Comparison of ENCODE assay signal across 9 cellular contexts in genomic region chr2:199955007-199955338, GRCh38. TPM values are rescaled to one million over a fixed set of nuclear protein-coding genes. Genes with fewer than 3 reads are reported as not detected.
DNase-seq lines count a peak whose midpoint lies in the region; ATAC-seq, FAIRE-seq and TF ChIP-seq lines count a peak whose summit lies in the region.
"Had no signal": no experiment of that assay in that cellular context is flagged by ENCODE, and none has a peak within 500 bp of the region (broad histone marks: within the 10 kb centered on the region; RNA-seq: fewer than 3 reads in every experiment).

No MANE protein-coding gene starts in this region.

- SMC1A ChIA-PET in GM12878 (lab: Charles Lee; ENCODE audit: uncharacterized antibody, unreplicated experiment) = no interaction called here

- H3K4me1 ChIP-seq in GM23338 (ENCODE audit: insufficient read depth) (peaks cover 16% of the 10 kb centered on the region), GM12878 (ENCODE audit: control insufficient read depth, insufficient read depth, low read length) (peaks cover 9% of the 10 kb centered on the region), testis (peaks cover 20% of the 10 kb centered on the region)

- peaks cover 30% of the 10 kb centered on the region for H3K36me3 Mint-ChIP-seq in GM23338 (ENCODE audit: low read depth)

- H3K9me3 Mint-ChIP-seq in GM23338 = no peaks in the 10 kb centered on the region

- H3K4me3 ChIP-seq in GM23338 (peak overlapping the region; percentile 77), GM12878 (peak overlapping the region; percentile 98), testis (peak overlapping the region; percentile 90 to 97)

- TF ChIP-seq CTCF in GM23338 (conservative IDR thresholded peaks at IDR 0.05; ENCODE audit: low read depth in 2 of 2) (no peak), GM12878 (IDR thresholded peaks at IDR 0.05 in 2 of 3, conservative IDR thresholded peaks at IDR 0.05 in 1 of 3; ENCODE audit: control insufficient read depth in 2 of 3, extremely low read depth in 1 of 3, insufficient read depth in 1 of 3, low read depth in 3 of 3, low read length in 3 of 3) (no peak), testis (IDR thresholded peaks at IDR 0.05) (no peak)

- peak; percentile 69 for ATAC-seq in GM23338
- peak; percentile 76 for ATAC-seq in GM12878
- peak; percentile 60 for ATAC-seq in left colon

- H3K4me3 Mint-ChIP-seq in GM23338 = peak overlapping the region; percentile 99

- H3F3A ChIP-seq in GM23338 (replicated peaks; ENCODE audit: low read depth) = no peaks in the 10 kb centered on the region

- DNase-seq in NCI-H748 (lab: John Stamatoyannopoulos, UW; ENCODE audit: unreplicated experiment) (peak; percentile 88), NCI-H748 treated with DMSO at 0.1 percent for 48 hours (lab: John Stamatoyannopoulos, UW) (no peak), GM23338 (ENCODE audit: low spot score) (peak; percentile 75), Kasumi-1 (lab: John Stamatoyannopoulos, UW) (peak; percentile 83 to 89), GM12878 (ENCODE audit: low read depth, low spot score) (peak; percentile 23), left colon (no peak), testis (no peak)
- DNase-seq in stimulated activated CD4-positive, alpha-beta T cell treated with anti-CD3 and anti-CD28 coated beads, Interleukin-2, amount 100 ng/mL, for 24 hours = no peak

- H3K27me3 ChIP-seq in GM23338 (ENCODE audit: insufficient read depth) (no peaks in the 10 kb centered on the region), GM12878 (replicated peaks in 1 of 2; ENCODE audit: control insufficient read depth in 2 of 2, insufficient read depth in 2 of 2, low read length in 1 of 2) (no peaks in the 10 kb centered on the region), testis (no peaks in the 10 kb centered on the region)

- in situ Hi-C loops in GM12878 (cut with MboI) = no loop called here

- H3K27ac Mint-ChIP-seq in GM23338 = peak overlapping the region; percentile 100

- peaks cover 14% of the 10 kb centered on the region; the same call in 1 of the 2 replicates for H3K36me3 ChIP-seq in GM23338 (ENCODE audit: insufficient read depth)
- H3K36me3 ChIP-seq in GM12878 (ENCODE audit: control insufficient read depth in 2 of 2, insufficient read depth in 2 of 2, low read length in 1 of 2) = peaks cover 0 to 5% of the 10 kb centered on the region in 2 experiments; a peak in 2 of 4 replicates
- no peaks in the 10 kb centered on the region for H3K36me3 ChIP-seq in testis (ENCODE audit: low read depth, missing control alignments)

- H3K4me2 ChIP-seq in GM23338 (peak overlapping the region; percentile 83), GM12878 (ENCODE audit: control insufficient read depth, insufficient read depth) (peak overlapping the region; percentile 24; the same call in 1 of the 2 replicates)

- 2% methylated on average over 13 of the region's 13 CpGs for WGBS in GM12878 (ENCODE audit: insufficient coverage, insufficient replicate concordance, low lambda C conversion rate, missing lambda C conversion rate)
- WGBS in testis, 2 donors = 0% methylated on average over 13 of the region's 13 CpGs

- H3K9ac ChIP-seq in GM12878 (ENCODE audit: control insufficient read depth, insufficient read depth, low read length) = peak overlapping the region; percentile 95

- POLR2A ChIA-PET in GM12878 (lab: Charles Lee) = interaction anchor here (0.6 to 1.1 kb wide), 2 partner anchors 18 to 517 kb away, joined by 3 read pairs; no protein-coding TSS in a partner anchor

- H2AFZ ChIP-seq in GM23338 = peak overlapping the region; percentile 88
- peak overlapping the region; percentile 94 for H2AFZ ChIP-seq in GM12878 (ENCODE audit: control insufficient read depth, low read depth, low read length)

- H3K4me1 Mint-ChIP-seq in GM23338 = peaks cover 27% of the 10 kb centered on the region

- no peak for FAIRE-seq in GM12878 (lab: Jason Lieb, UNC)
- FAIRE-seq: islet of Langerhans had no signal

- H3K9me2 ChIP-seq in GM23338 (ENCODE audit: insufficient read depth) = no peaks in the 10 kb centered on the region

- TF ChIP-seq RAD21 in GM12878 (IDR thresholded peaks at IDR 0.05; ENCODE audit: insufficient read depth, low read depth, low read length) = no peak

- BruUV-seq in GM12878 (replicated peaks; lab: Mats Ljungman, UMichigan) = TSS peak; percentile 76

- H3K9me3 ChIP-seq in GM12878 (replicated peaks; ENCODE audit: control insufficient read depth, insufficient read depth, low read length) (no peaks in the 10 kb centered on the region), testis (no peaks in the 10 kb centered on the region)

- peaks cover 86% of the 10 kb centered on the region for H3K79me2 ChIP-seq in GM23338 (replicated peaks; ENCODE audit: insufficient read depth)
- peaks cover 76% of the 10 kb centered on the region for H3K79me2 ChIP-seq in GM12878 (ENCODE audit: control insufficient read depth, insufficient read depth, low read length)

- intact Hi-C loops in GM12878 (cut with micrococcal nuclease; ENCODE audit: unreplicated experiment) = loop anchor here (2.0 to 10.0 kb wide), 3 partner anchors 44 to 1180 kb away; partner anchors contain the start of genes BZW1 and C2orf69
- intact Hi-C loops in left colon (cut with DNase I, micrococcal nuclease) = no loop called here
- intact Hi-C loops in testis (cut with DNase I; ENCODE audit: low total_unique reads) = no loop called here

- TF ChIP-seq POLR2A in GM12878 (IDR thresholded peaks at IDR 0.05; ENCODE audit: low read depth, low read length) (no peak), testis (IDR thresholded peaks at IDR 0.05) (no peak)

- H4K20me1 ChIP-seq in GM23338 (replicated peaks; ENCODE audit: insufficient read depth) (no peaks in the 10 kb centered on the region; the same call in none of the 2 replicates), GM12878 (ENCODE audit: control insufficient read depth, insufficient read depth) (no peaks in the 10 kb centered on the region; the same call in 1 of the 2 replicates)

- CTCF ChIA-PET in GM12878 (lab: Yijun Ruan, JAX) = interaction anchor here (1.3 kb wide), 1 partner anchor 14 kb away, joined by 4 read pairs; no protein-coding TSS in a partner anchor

- H3K27ac ChIP-seq in GM23338 (ENCODE audit: low read depth) (peak overlapping the region; percentile 99), GM12878 (ENCODE audit: control insufficient read depth, insufficient read depth) (peak overlapping the region; percentile 98), testis (peak overlapping the region; percentile 89 to 92)

- RAD21 ChIA-PET in GM12878 (lab: Charles Lee; ENCODE audit: unreplicated experiment) = interaction anchor here (0.9 kb wide), 1 partner anchor 517 kb away, joined by 3 read pairs; no protein-coding TSS in a partner anchor

- no peak for TF ChIP-seq EP300 in GM12878 (IDR thresholded peaks at IDR 0.05; ENCODE audit: borderline replicate concordance in 1 of 2, control insufficient read depth in 1 of 2, low read depth in 2 of 2, low read length in 2 of 2)

- H3K27me3 Mint-ChIP-seq in GM23338 (ENCODE audit: insufficient read depth, low read depth, poor library complexity) = peaks cover 17% of the 10 kb centered on the region

RNA-seq across cellular contexts. Expression of gene TYW5, which starts 0.3 kb away (rescaled TPM):
- total RNA-seq in GM23338 (2014; rRNA removed; shearing (Covaris generic)) = 18.4 and 19.6 TPM in 2 replicates
- polyA plus RNA-seq in GM23338 (2016; fragmentation: Nextera tagmentation; extraction: Ambion mirVana) (10.6 and 12.4 TPM in 2 replicates), GM12878 (2011; rRNA removed) (11.8 and 18.3 TPM in 2 replicates), GM12878 (2014; fragmentation: Illumina TruSeq; extraction: Trizol) (7.7 and 9.7 TPM in 2 replicates), GM12878 (2014; fragmentation: Nextera tagmentation; extraction: Ambion mirVana) (1 to 10 TPM; 4.6 to 5.4 TPM), GM12878 (2014; rRNA removed) (7.0 and 7.1 TPM in 2 replicates), GM12878 (2016; fragmentation: Nextera tagmentation; extraction: Ambion mirVana) (1 to 10 TPM; 6.2 to 8.5 TPM), testis (ENCODE audit: insufficient read depth, low read depth, low replicate concordance) (5.3 TPM)
- 75.6 and 78.2 TPM in 2 replicates for total RNA-seq in GM12878 (2013; cell fraction: nucleolus; rRNA removed)
- total RNA-seq in GM12878 (2014; rRNA removed) (9.6 and 9.9 TPM in 2 replicates), GM12878 (2014; rRNA removed; fragmentation: Illumina TruSeq; extraction: Trizol) (9.7 and 10.3 TPM in 2 replicates), GM12878 (2021) (5.2 and 5.8 TPM in 2 replicates), left colon (1 to 10 TPM; 6.0 to 7.5 TPM), testis (10 to 100 TPM; 17.2 to 18.0 TPM)
- polyA plus RNA-seq in GM12878 (2011; ENCODE audit: low read depth) = 3.6 TPM
- polyA plus RNA-seq in GM12878 (2011; cell fraction: cytosol; rRNA removed) = 3.8 and 4.5 TPM in 2 replicates
- polyA plus RNA-seq in GM12878 (2011; cell fraction: nucleus; rRNA removed) = 13.0 and 13.3 TPM in 2 replicates
- 4.9 and 6.8 TPM in 2 replicates for polyA plus RNA-seq in GM12878 (2012)
- polyA minus RNA-seq in GM12878 (2011; rRNA and poly(A)+ RNA removed) = 5.8 and 7.0 TPM in 2 replicates
- 1.9 and 2.5 TPM in 2 replicates for polyA minus RNA-seq in GM12878 (2011; cell fraction: cytosol; rRNA and poly(A)+ RNA removed)
- 10.8 and 15.7 TPM in 2 replicates for polyA minus RNA-seq in GM12878 (2011; cell fraction: nucleus; rRNA and poly(A)+ RNA removed)

RNA-seq across cellular contexts. Expression of gene MAIP1, which starts 0.4 kb away (rescaled TPM):
- 36.0 and 59.0 TPM in 2 replicates for total RNA-seq in GM23338 (2014; rRNA removed; shearing (Covaris generic))
- polyA plus RNA-seq in GM23338 (2016; fragmentation: Nextera tagmentation; extraction: Ambion mirVana) (34.0 and 41.9 TPM in 2 replicates), GM12878 (2011; rRNA removed) (26.2 and 31.5 TPM in 2 replicates), GM12878 (2014; fragmentation: Illumina TruSeq; extraction: Trizol) (17.5 and 18.5 TPM in 2 replicates), GM12878 (2014; fragmentation: Nextera tagmentation; extraction: Ambion mirVana) (10 to 100 TPM in 1 of 2 experiments, 1 to 10 TPM in 1; 5.4 to 15.9 TPM), GM12878 (2014; rRNA removed) (29.7 and 30.3 TPM in 2 replicates), GM12878 (2016; fragmentation: Nextera tagmentation; extraction: Ambion mirVana) (10 to 100 TPM; 40.0 to 41.4 TPM), testis (ENCODE audit: insufficient read depth, low read depth, low replicate concordance) (13.6 TPM)
- total RNA-seq in GM12878 (2013; cell fraction: nucleolus; rRNA removed) = 14.3 and 16.6 TPM in 2 replicates
- total RNA-seq in GM12878 (2014; rRNA removed) (38.5 and 38.8 TPM in 2 replicates), GM12878 (2014; rRNA removed; fragmentation: Illumina TruSeq; extraction: Trizol) (18.6 and 20.0 TPM in 2 replicates), GM12878 (2021) (24.5 and 27.3 TPM in 2 replicates), left colon (10 to 100 TPM; 25.4 to 27.2 TPM), testis (10 to 100 TPM; 16.6 to 18.7 TPM)
- polyA plus RNA-seq in GM12878 (2011; ENCODE audit: low read depth) = 8.7 TPM
- polyA plus RNA-seq in GM12878 (2011; cell fraction: cytosol; rRNA removed) = 12.5 and 21.6 TPM in 2 replicates
- polyA plus RNA-seq in GM12878 (2011; cell fraction: nucleus; rRNA removed) = 13.4 and 14.8 TPM in 2 replicates
- 16.8 and 20.1 TPM in 2 replicates for polyA plus RNA-seq in GM12878 (2012)
- polyA minus RNA-seq in GM12878 (2011; rRNA and poly(A)+ RNA removed) = 13.2 and 24.1 TPM in 2 replicates
- 9.2 and 13.0 TPM in 2 replicates for polyA minus RNA-seq in GM12878 (2011; cell fraction: cytosol; rRNA and poly(A)+ RNA removed)
- 15.7 and 24.3 TPM in 2 replicates for polyA minus RNA-seq in GM12878 (2011; cell fraction: nucleus; rRNA and poly(A)+ RNA removed)

RNA-seq across cellular contexts. Expression of gene C2orf69, which starts 43.9 kb away (rescaled TPM):
- total RNA-seq in GM23338 (2014; rRNA removed; shearing (Covaris generic)) = 36.6 and 39.2 TPM in 2 replicates
- polyA plus RNA-seq in GM23338 (2016; fragmentation: Nextera tagmentation; extraction: Ambion mirVana) (31.2 and 33.4 TPM in 2 replicates), GM12878 (2011; rRNA removed) (11.1 and 17.5 TPM in 2 replicates), GM12878 (2014; fragmentation: Illumina TruSeq; extraction: Trizol) (10.3 and 13.6 TPM in 2 replicates), GM12878 (2014; fragmentation: Nextera tagmentation; extraction: Ambion mirVana) (1 to 10 TPM; 6.3 to 7.9 TPM), GM12878 (2014; rRNA removed) (7.0 and 7.2 TPM in 2 replicates), GM12878 (2016; fragmentation: Nextera tagmentation; extraction: Ambion mirVana) (10 to 100 TPM; 18.3 to 20.3 TPM), testis (ENCODE audit: insufficient read depth, low read depth, low replicate concordance) (19.8 TPM)
- 12.8 and 13.1 TPM in 2 replicates for total RNA-seq in GM12878 (2013; cell fraction: nucleolus; rRNA removed)
- total RNA-seq in GM12878 (2014; rRNA removed) (11.1 and 12.5 TPM in 2 replicates), GM12878 (2014; rRNA removed; fragmentation: Illumina TruSeq; extraction: Trizol) (13.2 and 13.5 TPM in 2 replicates), GM12878 (2021) (14.2 and 14.4 TPM in 2 replicates), left colon (10 to 100 TPM; 13.8 to 14.8 TPM), testis (10 to 100 TPM; 16.8 to 21.7 TPM)
- 4.4 TPM for polyA plus RNA-seq in GM12878 (2011; ENCODE audit: low read depth)
- 3.4 and 4.0 TPM in 2 replicates for polyA plus RNA-seq in GM12878 (2011; cell fraction: cytosol; rRNA removed)
- 3.2 and 3.5 TPM in 2 replicates for polyA plus RNA-seq in GM12878 (2011; cell fraction: nucleus; rRNA removed)
- 9.1 TPM in 2 replicates for polyA plus RNA-seq in GM12878 (2012)
- polyA minus RNA-seq in GM12878 (2011; rRNA and poly(A)+ RNA removed) = 5.1 and 6.5 TPM in 2 replicates
- 4.4 and 4.6 TPM in 2 replicates for polyA minus RNA-seq in GM12878 (2011; cell fraction: cytosol; rRNA and poly(A)+ RNA removed)
- polyA minus RNA-seq in GM12878 (2011; cell fraction: nucleus; rRNA and poly(A)+ RNA removed) = 4.5 and 8.2 TPM in 2 replicates

Comparison
In these comparisons a context has a peak if more than half of its experiments do, and no peak if none do; other contexts are left out.
1. DNase-seq: peak in NCI-H748 (single experiment), GM23338 (single experiment), Kasumi-1 (2 of 2) and GM12878 (single experiment); none in NCI-H748 treated with DMSO at 0.1 percent for 48 hours (single experiment), left colon (0 of 2), testis (single experiment) and stimulated activated CD4-positive, alpha-beta T cell treated with anti-CD3 and anti-CD28 coated beads, Interleukin-2, amount 100 ng/mL, for 24 hours (0 of 2).
2. Peak in every context shown above with its lines, with median percentiles within 50 percentile points of each other: ATAC-seq, H3K27ac ChIP-seq and H3K4me3 ChIP-seq.